In the genomic region with DNA sequence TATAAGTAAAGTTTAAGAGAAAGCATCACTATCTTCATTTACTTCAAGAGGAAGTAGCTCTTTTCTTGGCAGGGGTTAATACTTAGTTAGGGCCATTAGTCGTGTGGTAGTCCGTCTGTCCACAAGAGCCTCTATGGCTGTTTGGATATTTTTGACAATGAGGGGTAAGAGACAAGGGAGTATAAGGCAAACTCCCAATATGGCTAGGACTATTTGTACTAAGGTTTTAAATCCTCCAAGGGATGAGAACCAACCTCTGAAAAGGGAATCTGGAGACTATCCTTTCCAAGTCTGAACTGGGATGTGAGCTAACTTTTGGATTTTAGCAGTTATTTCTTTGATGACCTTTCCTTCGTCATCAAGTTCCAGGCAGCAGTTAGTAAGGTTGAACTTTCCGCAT, we compare ENCODE assay signal across 22 cellular contexts. TPM values are rescaled to one million over a fixed set of nuclear protein-coding genes. Genes with fewer than 3 reads are reported as not detected.
A peak's percentile ranks its signal among the peaks of the same experiment; 100 is the strongest.
DNase-seq lines count a peak whose midpoint lies in the region; ATAC-seq and TF ChIP-seq lines count a peak whose summit lies in the region.
"Had no signal": no experiment of that assay in that cellular context is flagged by ENCODE, and none has a peak within 500 bp of the region (broad histone marks: within the 10 kb centered on the region; RNA-seq: fewer than 3 reads in every experiment).

A gene (minus strand): TSS at position 101 of the 400 bp plus-strand sequence.

- H3K4me3 ChIP-seq in adipocyte (ENCODE audit: low read length) (peak within 1 kb of the TSS; percentile 4), upper lobe of right lung (no peak within 1 kb of the TSS), mucosa of descending colon (no peak within 1 kb of the TSS)
- H3K4me3 ChIP-seq: gastrocnemius medialis had no signal

- H3K27ac Mint-ChIP-seq in glutamatergic neuron (ENCODE audit: unreplicated experiment): no peak within 1 kb of the TSS
- H3K27ac Mint-ChIP-seq in osteocyte (ENCODE audit: unreplicated experiment): no peak within 1 kb of the TSS
- H3K27ac Mint-ChIP-seq: dendritic cell treated with granulocyte-macrophage colony-stimulating factor and Interleukin-4, amounts not matched to agents 40 ng/mL and 50 ng/mL, for 4 days; WTC11 had no signal

- no peak within 1 kb of the TSS for H3K9ac ChIP-seq in adipocyte (ENCODE audit: low read length)
- H3K9ac ChIP-seq: KMS-11, SK-N-SH had no signal

- H3K4me1 Mint-ChIP-seq in glutamatergic neuron (ENCODE audit: low read depth, unreplicated experiment) (no peaks in the 10 kb centered on the region), osteocyte (ENCODE audit: unreplicated experiment) (no peaks in the 10 kb centered on the region)
- H3K4me1 Mint-ChIP-seq: WTC11 had no signal

- H3K36me3 Mint-ChIP-seq in glutamatergic neuron (ENCODE audit: unreplicated experiment): peaks cover 87% of the 10 kb centered on the region
- peaks cover 62% of the 10 kb centered on the region for H3K36me3 Mint-ChIP-seq in osteocyte (ENCODE audit: unreplicated experiment)

- no peak for ATAC-seq in upper lobe of right lung
- ATAC-seq in GM21515 (IDR thresholded peaks at IDR 0.05; ENCODE audit: unreplicated experiment): no peak
- ATAC-seq in mucosa of descending colon: no peak
- ATAC-seq: right cardiac atrium, WTC11 had no signal

- H3K4me3 Mint-ChIP-seq in glutamatergic neuron (ENCODE audit: unreplicated experiment) (no peak within 1 kb of the TSS), osteocyte (ENCODE audit: unreplicated experiment) (no peak within 1 kb of the TSS)
- H3K4me3 Mint-ChIP-seq: dendritic cell treated with granulocyte-macrophage colony-stimulating factor and Interleukin-4, amounts not matched to agents 40 ng/mL and 50 ng/mL, for 4 days; WTC11 had no signal

- DNase-seq in adipocyte (ENCODE audit: low read depth): no peak
- no peak for DNase-seq in glutamatergic neuron
- DNase-seq in osteocyte (ENCODE audit: extremely low spot score, unreplicated experiment): no peak
- no peak for DNase-seq in upper lobe of right lung
- no peak for DNase-seq in posterior vena cava (ENCODE audit: low spot score)
- DNase-seq in mucosa of descending colon: no peak
- no peak for DNase-seq in SIG-M5 treated with dmso at 0.1 percent for 504 hours (lab: John Stamatoyannopoulos, UW; ENCODE audit: unreplicated experiment)
- DNase-seq: activated CD4-positive, alpha-beta T cell treated with anti-CD3 and anti-CD28 coated beads, Interleukin-2, amount 50 U/mL, for 48 hours; activated gamma-delta T cell; COR-L47; gastrocnemius medialis; midbrain; NCI-H1930; NCI-H510A; right cardiac atrium; RPMI8226; SK-N-SH; substantia nigra had no signal

- TF ChIP-seq CTCF in glutamatergic neuron (IDR thresholded peaks at IDR 0.05; ENCODE audit: partially characterized antibody, unreplicated experiment) (no peak), osteocyte (IDR thresholded peaks at IDR 0.05) (no peak), upper lobe of right lung (IDR thresholded peaks at IDR 0.05) (no peak), mucosa of descending colon (IDR thresholded peaks at IDR 0.05) (no peak)

- H3K4me1 ChIP-seq in adipocyte (ENCODE audit: control insufficient read depth, insufficient read depth, low read length) (peaks cover 13% of the 10 kb centered on the region), upper lobe of right lung (no peaks in the 10 kb centered on the region), mucosa of descending colon (ENCODE audit: low read depth) (no peaks in the 10 kb centered on the region)
- H3K4me1 ChIP-seq: gastrocnemius medialis had no signal

- H3K27me3 Mint-ChIP-seq in glutamatergic neuron (ENCODE audit: unreplicated experiment) (no peaks in the 10 kb centered on the region), osteocyte (ENCODE audit: unreplicated experiment) (no peaks in the 10 kb centered on the region)
- H3K27me3 Mint-ChIP-seq: dendritic cell treated with granulocyte-macrophage colony-stimulating factor and Interleukin-4, amounts not matched to agents 40 ng/mL and 50 ng/mL, for 4 days had no signal

- H3K27me3 ChIP-seq in adipocyte (replicated peaks; ENCODE audit: control insufficient read depth, insufficient read depth, low read length) (no peaks in the 10 kb centered on the region), upper lobe of right lung (no peaks in the 10 kb centered on the region)
- H3K27me3 ChIP-seq: gastrocnemius medialis had no signal

- intact Hi-C loops in upper lobe of right lung (cut with DNase I) (no loop called here), posterior vena cava (cut with DNase I) (no loop called here), mucosa of descending colon (cut with DNase I, micrococcal nuclease) (no loop called here)

- H3K36me3 ChIP-seq in adipocyte (ENCODE audit: control insufficient read depth, insufficient read depth, low read length, severe bottlenecking) (peaks cover 75% of the 10 kb centered on the region), upper lobe of right lung (no peaks in the 10 kb centered on the region), mucosa of descending colon (ENCODE audit: low read depth) (no peaks in the 10 kb centered on the region)

- peaks cover 22% of the 10 kb centered on the region for H3K9me3 ChIP-seq in adipocyte (ENCODE audit: control insufficient read depth, low read length)
- peaks cover 45% of the 10 kb centered on the region for H3K9me3 ChIP-seq in upper lobe of right lung
- H3K9me3 ChIP-seq in mucosa of descending colon: peaks cover 75% of the 10 kb centered on the region
- H3K9me3 ChIP-seq: gastrocnemius medialis had no signal

- no peak within 1 kb of the TSS for H3K27ac ChIP-seq in upper lobe of right lung
- H3K27ac ChIP-seq: KMS-11 had no signal

- H3K9me3 Mint-ChIP-seq in glutamatergic neuron (ENCODE audit: unreplicated experiment): peaks cover 11% of the 10 kb centered on the region
- peaks cover 80% of the 10 kb centered on the region for H3K9me3 Mint-ChIP-seq in osteocyte (ENCODE audit: unreplicated experiment)

RNA-seq across cellular contexts. Expression of the gene that starts here (rescaled TPM):
- total RNA-seq in glutamatergic neuron (ENCODE audit: unreplicated experiment) (34.0 TPM), osteocyte (8.3 and 10.7 TPM in 2 replicates), upper lobe of right lung (18.7 TPM), posterior vena cava (10 to 100 TPM in 1 of 2 donors, 1 to 10 TPM in 1; 9.9 to 12.2 TPM), mucosa of descending colon (1 to 10 TPM; 3.8 to 7.0 (median 6.3) TPM)
